19 cellular contexts compared by ENCODE assay signal in the genomic region with DNA sequence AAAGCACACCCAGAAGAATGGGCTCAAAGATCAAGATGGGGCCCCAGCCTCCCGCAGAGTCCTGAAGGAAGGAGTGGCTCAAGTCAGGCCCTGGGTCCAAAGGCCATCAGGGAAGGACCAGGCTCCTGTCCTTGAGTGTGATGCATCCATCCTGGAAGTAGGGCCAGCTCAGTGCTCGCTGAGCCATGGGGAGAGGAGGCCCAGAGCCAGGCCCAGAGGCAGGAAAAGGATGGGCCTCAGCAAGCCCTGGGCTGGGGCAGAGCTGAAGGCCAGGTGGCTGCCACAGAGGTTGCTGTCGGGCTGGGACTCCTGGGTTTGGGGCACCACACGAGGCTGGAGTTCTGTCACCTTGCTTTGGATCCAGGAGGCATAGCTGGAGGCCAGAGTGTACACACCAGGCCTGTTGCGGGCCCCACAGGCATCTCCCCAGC. TPM values are rescaled to one million over a fixed set of nuclear protein-coding genes. Genes with fewer than 3 reads are reported as not detected.
A peak's percentile ranks its signal among the peaks of the same experiment; 100 is the strongest.
DNase-seq lines count a peak whose midpoint lies in the region; ATAC-seq, FAIRE-seq and TF ChIP-seq lines count a peak whose summit lies in the region.
"Had no signal": no experiment of that assay in that cellular context is flagged by ENCODE, and none has a peak within 500 bp of the region (broad histone marks: within the 10 kb centered on the region; RNA-seq: fewer than 3 reads in every experiment).

No MANE protein-coding gene starts in this region.

- H4K20me1 ChIP-seq in hepatocyte (ENCODE audit: insufficient read depth, poor library complexity, severe bottlenecking), result peaks cover 4% of the 10 kb centered on the region

- no peak overlapping the region for H3K4me3 ChIP-seq in RWPE2 (ENCODE audit: severe bottlenecking)
- H3K4me3 ChIP-seq in hepatocyte, result no peak overlapping the region
- no peak overlapping the region for H3K4me3 ChIP-seq in pancreas
- H3K4me3 ChIP-seq in psoas muscle, result no peak overlapping the region
- H3K4me3 ChIP-seq: A549, gastrocnemius medialis, left ventricle myocardium inferior, thoracic aorta had no signal

- TF ChIP-seq CTCF in 22Rv1 (IDR thresholded peaks at IDR 0.05) (no peak), RWPE2 (IDR thresholded peaks at IDR 0.05; ENCODE audit: poor library complexity, severe bottlenecking) (no peak), hepatocyte (IDR thresholded peaks at IDR 0.05; ENCODE audit: poor library complexity) (no peak), pancreas (IDR thresholded peaks at IDR 0.05) (no peak), psoas muscle (IDR thresholded peaks at IDR 0.05) (no peak)

- WGBS in hepatocyte (ENCODE audit: low lambda C conversion rate, missing lambda C conversion rate), result 77% methylated on average over 5 of the region's 5 CpGs
- 63 to 65% methylated on average over 5 of the region's 5 CpGs for WGBS in pancreas, 2 donors
- WGBS in psoas muscle, 3 donors, result 72 to 79% (median 78%) methylated on average over 5 of the region's 5 CpGs

- peaks cover 0 to 10% of the 10 kb centered on the region in 2 donors for H3K4me1 Mint-ChIP-seq in natural killer cell treated with Interleukin-12 subunit alpha and Interleukin-12 subunit beta and Interleukin-15 and Interleukin-18, amount 100 ng/mL, for 72 hours (ENCODE audit: low read depth in 2 of 2)

- DNase-seq in RWPE2 (ENCODE audit: low spot score), result peak; percentile 61
- peak; percentile 72 for DNase-seq in hepatocyte (ENCODE audit: low spot score)
- DNase-seq in pancreas, result peak in 4 of 6 donors; percentile 27 to 53 (median 47)
- DNase-seq in psoas muscle, result no peak
- no peak for DNase-seq in natural killer cell treated with Interleukin-12 subunit alpha and Interleukin-12 subunit beta and Interleukin-15 and Interleukin-18, amount 100 ng/mL, for 72 hours (ENCODE audit: low spot score)
- DNase-seq: activated CD4-positive, alpha-beta memory T cell treated with anti-CD3 and anti-CD28 coated beads for 36 hours; activated naive CD4-positive, alpha-beta T cell treated with Interleukin-2 at 50 U/mL for 16 hours; activated T-cell treated with anti-CD3 and anti-CD28 coated beads, Interleukin-2, amount 50 U/mL, for 1 hour; aorta; C1 segment of cervical spinal cord; gastrocnemius medialis; left ventricle myocardium inferior; NCI-H1436 treated with DMSO at 0.1 percent for 48 hours had no signal

- H3K36me3 Mint-ChIP-seq in natural killer cell treated with Interleukin-12 subunit alpha and Interleukin-12 subunit beta and Interleukin-15 and Interleukin-18, amount 100 ng/mL, for 72 hours, result no peaks in the 10 kb centered on the region

- ATAC-seq in RWPE2 (ENCODE audit: low read depth), result 0 out of 3 replicates have a peak, but pooled peaks have one; percentile 4
- no peak for ATAC-seq in pancreas
- no peak for ATAC-seq in psoas muscle
- ATAC-seq in natural killer cell treated with Interleukin-12 subunit alpha and Interleukin-12 subunit beta and Interleukin-15 and Interleukin-18, amount 100 ng/mL, for 72 hours, result no peak
- ATAC-seq in HG03520 (IDR thresholded peaks at IDR 0.05; ENCODE audit: unreplicated experiment), result no peak
- no peak for ATAC-seq in GM19035 (IDR thresholded peaks at IDR 0.05; ENCODE audit: unreplicated experiment)
- ATAC-seq: A549, gastrocnemius medialis had no signal

- no peaks in the 10 kb centered on the region for H3K9me3 ChIP-seq in RWPE2 (ENCODE audit: severe bottlenecking)
- H3K9me3 ChIP-seq in hepatocyte (ENCODE audit: low read depth), result no peaks in the 10 kb centered on the region
- no peaks in the 10 kb centered on the region for H3K9me3 ChIP-seq in pancreas
- no peaks in the 10 kb centered on the region for H3K9me3 ChIP-seq in psoas muscle
- H3K9me3 ChIP-seq: A549, gastrocnemius medialis, left ventricle myocardium inferior, thoracic aorta had no signal

- no peak overlapping the region for H3K27ac Mint-ChIP-seq in natural killer cell treated with Interleukin-12 subunit alpha and Interleukin-12 subunit beta and Interleukin-15 and Interleukin-18, amount 100 ng/mL, for 72 hours
- H3K27ac Mint-ChIP-seq: activated CD4-positive, alpha-beta memory T cell treated with anti-CD3 and anti-CD28 coated beads for 36 hours had no signal

- H3K27me3 Mint-ChIP-seq in natural killer cell treated with Interleukin-12 subunit alpha and Interleukin-12 subunit beta and Interleukin-15 and Interleukin-18, amount 100 ng/mL, for 72 hours, result no peaks in the 10 kb centered on the region
- H3K27me3 Mint-ChIP-seq: activated CD4-positive, alpha-beta memory T cell treated with anti-CD3 and anti-CD28 coated beads for 36 hours had no signal

- peaks cover 45% of the 10 kb centered on the region for H3K36me3 ChIP-seq in RWPE2 (ENCODE audit: low read depth)
- no peaks in the 10 kb centered on the region for H3K36me3 ChIP-seq in hepatocyte (replicated peaks; ENCODE audit: insufficient read depth, low read depth)
- H3K36me3 ChIP-seq in pancreas, result peaks cover 0 to 11% (median 6%) of the 10 kb centered on the region in 3 donors
- H3K36me3 ChIP-seq in psoas muscle (ENCODE audit: insufficient read depth in 1 of 2, low read depth in 1 of 2), result peaks cover 4 to 50% of the 10 kb centered on the region in 2 donors

- H3K27ac ChIP-seq in 22Rv1 (peak overlapping the region; percentile 72), RWPE2 (ENCODE audit: poor library complexity, severe bottlenecking) (peak overlapping the region; percentile 75), hepatocyte (peak overlapping the region; percentile 98), pancreas (peak overlapping the region; percentile 67 to 96 (median 90)), psoas muscle (no peak overlapping the region)
- H3K27ac ChIP-seq: A549, gastrocnemius medialis, left ventricle myocardium inferior, thoracic aorta had no signal

- H3K79me2 ChIP-seq in hepatocyte, result peaks cover 26% of the 10 kb centered on the region

- H3K4me1 ChIP-seq in RWPE2 (ENCODE audit: insufficient read depth, poor library complexity, severe bottlenecking) (peaks cover 41% of the 10 kb centered on the region), hepatocyte (ENCODE audit: insufficient read depth) (peaks cover 57% of the 10 kb centered on the region), pancreas (peaks cover 49 to 69% (median 61%) of the 10 kb centered on the region in 3 donors), psoas muscle (peaks cover 26% of the 10 kb centered on the region)

- intact Hi-C loops in pancreas (cut with DNase I) (no loop called here), psoas muscle (cut with DNase I) (no loop called here)

- no peaks in the 10 kb centered on the region for H3K9me3 Mint-ChIP-seq in natural killer cell treated with Interleukin-12 subunit alpha and Interleukin-12 subunit beta and Interleukin-15 and Interleukin-18, amount 100 ng/mL, for 72 hours
- H3K9me3 Mint-ChIP-seq: activated CD4-positive, alpha-beta memory T cell treated with anti-CD3 and anti-CD28 coated beads for 36 hours had no signal

- H3K9me2 ChIP-seq in hepatocyte (replicated peaks; ENCODE audit: insufficient read depth), result no peaks in the 10 kb centered on the region

- peak overlapping the region; percentile 50 for H3K4me2 ChIP-seq in hepatocyte
- H3K4me2 ChIP-seq: A549 had no signal

- FAIRE-seq in pancreas (lab: Jason Lieb, UNC), result no peak
- FAIRE-seq: A549, GM12891 had no signal

- H3K4me3 Mint-ChIP-seq in natural killer cell treated with Interleukin-12 subunit alpha and Interleukin-12 subunit beta and Interleukin-15 and Interleukin-18, amount 100 ng/mL, for 72 hours, result no peak overlapping the region
- H3K4me3 Mint-ChIP-seq: activated CD4-positive, alpha-beta memory T cell treated with anti-CD3 and anti-CD28 coated beads for 36 hours had no signal

- no peak overlapping the region for H2AFZ ChIP-seq in hepatocyte

- no peaks in the 10 kb centered on the region for H3K27me3 ChIP-seq in RWPE2 (ENCODE audit: insufficient read depth, poor library complexity, severe bottlenecking)
- H3K27me3 ChIP-seq in hepatocyte, result no peaks in the 10 kb centered on the region
- H3K27me3 ChIP-seq in pancreas, result no peaks in the 10 kb centered on the region
- no peaks in the 10 kb centered on the region for H3K27me3 ChIP-seq in psoas muscle (ENCODE audit: insufficient read depth in 3 of 3, low read length in 2 of 3)
- H3K27me3 ChIP-seq: gastrocnemius medialis had no signal

RNA-seq across cellular contexts. Expression of a gene that starts 3.7 kb away (rescaled TPM):
- total RNA-seq in hepatocyte (155 and 192 TPM in 2 replicates), pancreas (10 to 100 TPM; 32.5 to 89.3 (median 53.8) TPM), psoas muscle (not detected)
- polyA plus RNA-seq in hepatocyte (297 and 320 TPM in 2 replicates), pancreas (10 to 100 TPM; 69.8 to 70.6 TPM), psoas muscle (under 1 TPM in 2 of 3 donors, not detected in 1; 0.07 to 0.22 TPM)
- total RNA-seq in natural killer cell treated with Interleukin-12 subunit alpha and Interleukin-12 subunit beta and Interleukin-15 and Interleukin-18, amount 100 ng/mL, for 72 hours, result not detected
- total RNA-seq: activated CD4-positive, alpha-beta memory T cell treated with anti-CD3 and anti-CD28 coated beads for 36 hours; aorta; left ventricle myocardium inferior; thoracic aorta had no signal

RNA-seq across cellular contexts. Expression of a gene that starts 14.4 kb away (rescaled TPM):
- 44.2 and 53.4 TPM in 2 replicates for total RNA-seq in hepatocyte
- polyA plus RNA-seq in hepatocyte, result 33.9 and 34.8 TPM in 2 replicates
- 10 to 100 TPM; 31.5 to 40.7 (median 37.6) TPM for total RNA-seq in pancreas
- 10 to 100 TPM; 56.0 to 71.7 TPM for polyA plus RNA-seq in pancreas
- 10 to 100 TPM; 39.9 to 75.4 (median 61.2) TPM for total RNA-seq in psoas muscle
- 10 to 100 TPM; 36.1 to 56.7 (median 51.2) TPM for polyA plus RNA-seq in psoas muscle
- 10 to 100 TPM; 39.5 to 67.3 TPM for total RNA-seq in natural killer cell treated with Interleukin-12 subunit alpha and Interleukin-12 subunit beta and Interleukin-15 and Interleukin-18, amount 100 ng/mL, for 72 hours

RNA-seq across cellular contexts. Expression of a gene that starts 18.0 kb away (rescaled TPM):
- total RNA-seq in hepatocyte (0.63 and 2.9 TPM in 2 replicates), pancreas (1 to 10 TPM in 2 of 6 donors, under 1 TPM in 4; 0.14 to 3.1 (median 0.79) TPM), psoas muscle (1 to 10 TPM in 1 of 4 donors, under 1 TPM in 3; 0.47 to 1.1 (median 0.67) TPM)
- polyA plus RNA-seq in hepatocyte (1.4 and 2.1 TPM in 2 replicates), pancreas (1 to 10 TPM; 1.9 to 2.7 TPM), psoas muscle (1 to 10 TPM in 2 of 3 donors, under 1 TPM in 1; 0.24 to 1.7 (median 1.3) TPM)
- 1 to 10 TPM in 1 of 2 donors, not detected in 1; 1.5 TPM for total RNA-seq in natural killer cell treated with Interleukin-12 subunit alpha and Interleukin-12 subunit beta and Interleukin-15 and Interleukin-18, amount 100 ng/mL, for 72 hours

RNA-seq across cellular contexts. Expression of a gene that starts 23.7 kb away (rescaled TPM):
- total RNA-seq in hepatocyte (27.3 and 30.9 TPM in 2 replicates), pancreas (10 to 100 TPM; 25.7 to 64.2 (median 37.0) TPM), psoas muscle (10 to 100 TPM; 36.7 to 72.8 (median 55.4) TPM)
- polyA plus RNA-seq in hepatocyte (62.1 and 75.2 TPM in 2 replicates), pancreas (10 to 100 TPM; 27.4 to 30.7 TPM), psoas muscle (10 to 100 TPM; 46.6 to 58.6 (median 47.3) TPM)
- total RNA-seq in natural killer cell treated with Interleukin-12 subunit alpha and Interleukin-12 subunit beta and Interleukin-15 and Interleukin-18, amount 100 ng/mL, for 72 hours, result 10 to 100 TPM; 42.7 to 43.1 TPM

RNA-seq across cellular contexts. Expression of a gene that starts 37.3 kb away (rescaled TPM):
- 105 and 128 TPM in 2 replicates for total RNA-seq in hepatocyte
- polyA plus RNA-seq in hepatocyte, result 195 and 228 TPM in 2 replicates
- total RNA-seq in pancreas, result 10 to 100 TPM; 37.7 to 54.3 (median 49.7) TPM
- 10 to 100 TPM; 50.2 to 90.9 TPM for polyA plus RNA-seq in pancreas
- 10 to 100 TPM; 13.3 to 17.8 (median 16.5) TPM for total RNA-seq in psoas muscle
- polyA plus RNA-seq in psoas muscle, result 10 to 100 TPM; 28.6 to 57.0 (median 48.3) TPM
- total RNA-seq in natural killer cell treated with Interleukin-12 subunit alpha and Interleukin-12 subunit beta and Interleukin-15 and Interleukin-18, amount 100 ng/mL, for 72 hours, result 10 to 100 TPM; 65.2 to 84.6 TPM

Comparison
In these comparisons a context has a peak if more than half of its experiments do, and no peak if none do; other contexts are left out.
1. DNase-seq: peak in RWPE2 (single experiment), hepatocyte (single experiment) and pancreas (4 of 6); none in psoas muscle (0 of 2) and natural killer cell treated with Interleukin-12 subunit alpha and Interleukin-12 subunit beta and Interleukin-15 and Interleukin-18, amount 100 ng/mL, for 72 hours (single experiment).
2. RNA of a gene that starts 3.7 kb away (total RNA-seq): 155 to 192 TPM in hepatocyte and 32.5 to 89.3 TPM in pancreas; not detected in psoas muscle and not detected in natural killer cell treated with Interleukin-12 subunit alpha and Interleukin-12 subunit beta and Interleukin-15 and Interleukin-18, amount 100 ng/mL, for 72 hours; every median in the first group is over 10 times any median in the second.